In the genomic region with DNA sequence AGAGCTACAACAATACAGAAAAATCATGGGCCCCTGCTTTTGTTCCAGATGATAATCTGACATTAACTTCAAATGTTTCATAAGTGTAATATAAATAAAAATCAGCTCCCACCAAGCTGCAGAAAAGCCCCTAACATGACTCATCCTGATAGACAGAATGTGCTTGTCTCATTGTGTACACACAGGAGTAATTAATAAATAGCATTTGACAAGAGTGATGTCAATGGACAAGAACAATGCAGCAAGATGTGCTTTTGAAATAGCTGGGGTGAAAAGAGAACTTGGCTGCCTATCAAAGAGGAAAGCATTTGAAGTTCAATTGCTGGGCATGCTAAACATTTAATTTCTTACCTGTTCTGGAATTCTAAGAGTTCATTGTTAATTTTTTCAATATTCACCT, we compare ENCODE assay signal across 18 cellular contexts.
DNase-seq lines count a peak whose midpoint lies in the region; ATAC-seq, FAIRE-seq and TF ChIP-seq lines count a peak whose summit lies in the region.
"Had no signal": no experiment of that assay in that cellular context is flagged by ENCODE, and none has a peak within 500 bp of the region (broad histone marks: within the 10 kb centered on the region; RNA-seq: fewer than 3 reads in every experiment).

No MANE protein-coding gene starts in this region.

- BruUV-seq in IMR-90 (replicated peaks; lab: Mats Ljungman, UMichigan): TSS peak; percentile 43

- no peak overlapping the region for H2AK5ac ChIP-seq in IMR-90 (ENCODE audit: low read depth, low read length)

- no peak for TF ChIP-seq EP300 in A549 (IDR thresholded peaks at IDR 0.05)

- no peak overlapping the region for H4K8ac ChIP-seq in IMR-90 (ENCODE audit: low read depth in 2 of 2, low read length in 2 of 2)

- H3K4ac ChIP-seq in IMR-90 (ENCODE audit: low read depth, low read length): no peak overlapping the region

- in situ Hi-C loops in IMR-90 (cut with MboI; ENCODE audit: low sequenced_read_pairs): no loop called here

- H3K4me3 ChIP-seq in A549: no peak overlapping the region
- H3K4me3 ChIP-seq in IMR-90 (ENCODE audit: insufficient read depth, low read depth, low read length): no peak overlapping the region
- H3K4me3 ChIP-seq in epithelial cell of proximal tubule (ENCODE audit: low read depth, low read length): no peak overlapping the region
- H3K4me3 ChIP-seq in MG63: no peak overlapping the region
- H3K4me3 ChIP-seq: Peyer's patch, SJSA1 had no signal

- H3K9me1 ChIP-seq in IMR-90 (ENCODE audit: insufficient read depth, low read length): no peaks in the 10 kb centered on the region

- no peak overlapping the region for H2AK9ac ChIP-seq in IMR-90 (replicated peaks; ENCODE audit: low read depth, low read length, poor library complexity)

- TF ChIP-seq RAD21 in A549 (conservative IDR thresholded peaks at IDR 0.05 in 1 of 2, IDR thresholded peaks at IDR 0.05 in 1 of 2) (no peak), IMR-90 (IDR thresholded peaks at IDR 0.05; ENCODE audit: low read length) (no peak)

- H3K9ac ChIP-seq in IMR-90 (ENCODE audit: low read depth, low read length): no peak overlapping the region

- H3K36me3 ChIP-seq in IMR-90 (ENCODE audit: control insufficient read depth, insufficient read depth, low read length) (peaks cover 22% of the 10 kb centered on the region), MG63 (no peaks in the 10 kb centered on the region)
- H3K36me3 ChIP-seq: Peyer's patch, SJSA1 had no signal

- H2BK120ac ChIP-seq in IMR-90 (ENCODE audit: low read depth, low read length): no peak overlapping the region

- CTCF ChIA-PET in A549 (lab: Yijun Ruan, JAX): no interaction called here
- CTCF ChIA-PET in IMR-90 (lab: Yijun Ruan, JAX): interaction anchor here (0.6 to 1.0 kb wide), 2 partner anchors 10 to 28 kb away, joined by 3 read pairs; no protein-coding TSS in a partner anchor

- POLR2A ChIA-PET in A549 (lab: Yijun Ruan, JAX): no interaction called here
- POLR2A ChIA-PET in IMR-90 (lab: Charles Lee; ENCODE audit: unreplicated experiment): no interaction called here

- H3K9me3 ChIP-seq in A549: no peaks in the 10 kb centered on the region
- no peaks in the 10 kb centered on the region for H3K9me3 ChIP-seq in IMR-90 (ENCODE audit: control insufficient read depth, insufficient read depth, low read length)
- H3K9me3 ChIP-seq in MG63: 0 out of 2 replicates have a peak, but pooled peaks cover 1% of the 10 kb centered on the region
- H3K9me3 ChIP-seq: Peyer's patch, SJSA1 had no signal

- no peak overlapping the region for H2BK20ac ChIP-seq in IMR-90 (ENCODE audit: low read depth, low read length)

- H3K27me3 ChIP-seq in IMR-90 (ENCODE audit: control insufficient read depth, insufficient read depth, low read length) (no peaks in the 10 kb centered on the region), MG63 (no peaks in the 10 kb centered on the region)
- H3K27me3 ChIP-seq: Peyer's patch, SJSA1 had no signal

- H3K4me2 ChIP-seq in A549 (no peak overlapping the region), IMR-90 (ENCODE audit: low read depth, low read length) (no peak overlapping the region)

- H3K79me1 ChIP-seq in IMR-90 (ENCODE audit: low read depth in 1 of 2, low read length in 2 of 2): no peaks in the 10 kb centered on the region

- H3K14ac ChIP-seq in IMR-90 (replicated peaks; ENCODE audit: low read depth, low read length): no peak overlapping the region

- TF ChIP-seq CTCF in A549 (IDR thresholded peaks at IDR 0.05) (no peak), IMR-90 (conservative IDR thresholded peaks at IDR 0.05; ENCODE audit: low read depth, low read length) (no peak), epithelial cell of proximal tubule (conservative IDR thresholded peaks at IDR 0.05; ENCODE audit: low read depth, low read length) (no peak)

- no peak for FAIRE-seq in A549 (lab: Jason Lieb, UNC)
- FAIRE-seq in HTR-8/SVneo (lab: Jason Lieb, UNC): no peak
- FAIRE-seq: G401.6, GM12892 had no signal

- H4K5ac ChIP-seq in IMR-90 (ENCODE audit: low read depth, low read length): no peak overlapping the region

- H3K27ac ChIP-seq in A549: no peak overlapping the region
- no peak overlapping the region for H3K27ac ChIP-seq in IMR-90 (ENCODE audit: insufficient read depth, low read length)
- H3K27ac ChIP-seq: Peyer's patch, SJSA1 had no signal

- H3K56ac ChIP-seq in IMR-90 (ENCODE audit: extremely low read depth, insufficient read depth, low read length): no peak overlapping the region

- no peak for TF ChIP-seq POLR2A in A549 (IDR thresholded peaks at IDR 0.05; ENCODE audit: low read length)
- no peak for TF ChIP-seq POLR2A in IMR-90 (IDR thresholded peaks at IDR 0.05; ENCODE audit: low read depth, low read length)

- ATAC-seq in A549 (no peak), IMR-90 (ENCODE audit: low read depth) (no peak), sciatic nerve (no peak)

- H2BK5ac ChIP-seq in IMR-90 (ENCODE audit: low read depth, low read length, poor library complexity, severe bottlenecking): no peak overlapping the region

- no peak overlapping the region for H2BK15ac ChIP-seq in IMR-90 (ENCODE audit: low read depth, low read length)

- no peak overlapping the region for H3K18ac ChIP-seq in IMR-90 (ENCODE audit: low read depth, low read length)

- DNase-seq in A549 (ENCODE audit: low read depth in 1 of 2, low spot score in 1 of 2) (peak in 1 of 2 experiments; percentile 19), IMR-90 (peak; percentile 16), NCI-H446 (lab: John Stamatoyannopoulos, UW) (peak; percentile 43 to 48), epithelial cell of proximal tubule (ENCODE audit: low read depth) (peak; percentile 58), sciatic nerve (ENCODE audit: low spot score) (no peak), HTR-8/SVneo (ENCODE audit: insufficient read length, low spot score) (no peak), MG63 (no peak)
- DNase-seq: CD4-positive, CD25-positive, alpha-beta regulatory T cell; NCI-H1436; NCI-H2029; NCI-H2171; NCI-H345; NCI-H82; Peyer's patch; T-helper 1 cell had no signal

- H4K91ac ChIP-seq in IMR-90 (ENCODE audit: insufficient read depth, low read depth, low read length): no peak overlapping the region

- no peak overlapping the region for H2AFZ ChIP-seq in IMR-90 (replicated peaks; ENCODE audit: low read length, poor library complexity)

- H3K4me1 ChIP-seq in A549 (no peaks in the 10 kb centered on the region), IMR-90 (ENCODE audit: control insufficient read depth, insufficient read depth, low read length) (no peaks in the 10 kb centered on the region)
- H3K4me1 ChIP-seq: Peyer's patch, SJSA1 had no signal

- intact Hi-C loops in IMR-90 (cut with micrococcal nuclease) (no loop called here), sciatic nerve (cut with DNase I) (no loop called here)

- no peak overlapping the region for H3K23ac ChIP-seq in IMR-90 (ENCODE audit: low read depth, low read length)

- H4K20me1 ChIP-seq in IMR-90 (ENCODE audit: insufficient read depth, low read length): no peaks in the 10 kb centered on the region

- dilution Hi-C loops in IMR-90 (cut with HindIII; ENCODE audit: low sequenced_read_pairs, unreplicated experiment): no loop called here

TF ChIP-seq in A549, 52 proteins besides CTCF, POLR2A, EP300 and RAD21 (continues in another document):
- TF ChIP-seq, protein P1, sequence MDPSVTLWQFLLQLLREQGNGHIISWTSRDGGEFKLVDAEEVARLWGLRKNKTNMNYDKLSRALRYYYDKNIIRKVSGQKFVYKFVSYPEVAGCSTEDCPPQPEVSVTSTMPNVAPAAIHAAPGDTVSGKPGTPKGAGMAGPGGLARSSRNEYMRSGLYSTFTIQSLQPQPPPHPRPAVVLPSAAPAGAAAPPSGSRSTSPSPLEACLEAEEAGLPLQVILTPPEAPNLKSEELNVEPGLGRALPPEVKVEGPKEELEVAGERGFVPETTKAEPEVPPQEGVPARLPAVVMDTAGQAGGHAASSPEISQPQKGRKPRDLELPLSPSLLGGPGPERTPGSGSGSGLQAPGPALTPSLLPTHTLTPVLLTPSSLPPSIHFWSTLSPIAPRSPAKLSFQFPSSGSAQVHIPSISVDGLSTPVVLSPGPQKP (IDR thresholded peaks at IDR 0.05; ENCODE audit: low read depth, low read length): no peak
- TF ChIP-seq, protein P2, sequence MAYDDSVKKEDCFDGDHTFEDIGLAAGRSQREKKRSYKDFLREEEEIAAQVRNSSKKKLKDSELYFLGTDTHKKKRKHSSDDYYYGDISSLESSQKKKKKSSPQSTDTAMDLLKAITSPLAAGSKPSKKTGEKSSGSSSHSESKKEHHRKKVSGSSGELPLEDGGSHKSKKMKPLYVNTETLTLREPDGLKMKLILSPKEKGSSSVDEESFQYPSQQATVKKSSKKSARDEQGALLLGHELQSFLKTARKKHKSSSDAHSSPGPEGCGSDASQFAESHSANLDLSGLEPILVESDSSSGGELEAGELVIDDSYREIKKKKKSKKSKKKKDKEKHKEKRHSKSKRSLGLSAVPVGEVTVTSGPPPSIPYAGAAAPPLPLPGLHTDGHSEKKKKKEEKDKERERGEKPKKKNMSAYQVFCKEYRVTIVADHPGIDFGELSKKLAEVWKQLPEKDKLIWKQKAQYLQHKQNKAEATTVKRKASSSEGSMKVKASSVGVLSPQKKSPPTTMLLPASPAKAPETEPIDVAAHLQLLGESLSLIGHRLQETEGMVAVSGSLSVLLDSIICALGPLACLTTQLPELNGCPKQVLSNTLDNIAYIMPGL (CRISPR knock-in tag; IDR thresholded peaks at IDR 0.05; ENCODE audit: borderline replicate concordance): no peak

TF ChIP-seq in IMR-90, 13 proteins besides CTCF, POLR2A, EP300 and RAD21:
- no peak for TF ChIP-seq CEBPB (IDR thresholded peaks at IDR 0.05; ENCODE audit: low read depth, low read length)
- no peak for TF ChIP-seq BHLHE40 (IDR thresholded peaks at IDR 0.05; ENCODE audit: low read depth, low read length)
- TF ChIP-seq RCOR1 (IDR thresholded peaks at IDR 0.05; ENCODE audit: insufficient replicate concordance, low read length): no peak
- no peak for TF ChIP-seq MAZ (IDR thresholded peaks at IDR 0.05; ENCODE audit: borderline replicate concordance, low read depth, low read length)
- no peak for TF ChIP-seq FOS (IDR thresholded peaks at IDR 0.05; ENCODE audit: low read depth, low read length)
- TF ChIP-seq CHD1 (IDR thresholded peaks at IDR 0.05; ENCODE audit: low read depth, low read length): no peak
- TF ChIP-seq, protein P3, sequence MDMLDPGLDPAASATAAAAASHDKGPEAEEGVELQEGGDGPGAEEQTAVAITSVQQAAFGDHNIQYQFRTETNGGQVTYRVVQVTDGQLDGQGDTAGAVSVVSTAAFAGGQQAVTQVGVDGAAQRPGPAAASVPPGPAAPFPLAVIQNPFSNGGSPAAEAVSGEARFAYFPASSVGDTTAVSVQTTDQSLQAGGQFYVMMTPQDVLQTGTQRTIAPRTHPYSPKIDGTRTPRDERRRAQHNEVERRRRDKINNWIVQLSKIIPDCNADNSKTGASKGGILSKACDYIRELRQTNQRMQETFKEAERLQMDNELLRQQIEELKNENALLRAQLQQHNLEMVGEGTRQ (IDR thresholded peaks at IDR 0.05; ENCODE audit: low read depth, low read length): no peak

Comparison
In these comparisons a context has a peak if more than half of its experiments do, and no peak if none do; other contexts are left out.
1. DNase-seq: peak in IMR-90 (single experiment), NCI-H446 (2 of 2) and epithelial cell of proximal tubule (single experiment); none in sciatic nerve (single experiment), HTR-8/SVneo (single experiment) and MG63 (single experiment).